ENCODE assay signal across 25 cellular contexts in the genomic region with DNA sequence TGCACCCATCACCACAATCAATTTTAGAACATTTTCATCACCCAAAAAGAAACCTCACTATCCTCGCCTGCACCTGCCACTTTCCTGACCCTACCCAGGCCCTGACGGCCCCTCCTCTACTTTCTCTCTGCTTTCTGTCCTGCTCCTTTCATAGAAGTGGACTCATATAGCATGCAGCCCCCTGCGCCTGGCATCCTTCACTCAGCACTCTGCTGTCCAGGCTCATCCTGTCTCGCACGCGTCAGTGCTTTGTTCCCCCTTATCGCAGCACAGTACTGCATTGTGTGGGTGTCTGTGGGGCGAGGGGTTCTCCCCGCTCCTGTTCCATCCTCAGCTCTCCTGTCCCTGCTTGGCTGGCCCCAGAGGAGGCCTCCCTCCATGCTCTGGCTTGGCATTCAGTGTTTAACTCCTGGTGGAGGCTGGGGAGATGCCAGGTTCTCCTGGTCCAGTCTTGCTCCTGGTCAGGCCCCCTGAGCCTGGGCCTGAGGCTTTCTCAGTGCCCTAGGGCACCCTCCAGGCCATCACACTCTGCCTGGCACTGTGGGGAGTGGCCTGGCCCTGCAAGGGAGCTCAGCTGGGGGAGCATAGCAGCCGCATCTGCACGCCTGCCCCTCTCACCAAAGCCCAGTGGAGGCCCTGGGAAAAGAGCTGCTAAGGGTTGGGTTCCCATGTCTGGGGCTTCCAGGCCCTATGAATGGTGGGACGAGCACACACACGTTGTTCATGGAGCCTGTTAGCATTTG. TPM values are rescaled to one million over a fixed set of nuclear protein-coding genes. Genes with fewer than 3 reads are reported as not detected.
DNase-seq lines count a peak whose midpoint lies in the region; ATAC-seq, FAIRE-seq and TF ChIP-seq lines count a peak whose summit lies in the region.
"Had no signal": no experiment of that assay in that cellular context is flagged by ENCODE, and none has a peak within 500 bp of the region (broad histone marks: within the 10 kb centered on the region; RNA-seq: fewer than 3 reads in every experiment).

No MANE protein-coding gene starts in this region.

- intact Hi-C loops in heart right ventricle (cut with DNase I) = no loop called here
- intact Hi-C loops in sigmoid colon (cut with DNase I) = no loop called here

- H4K91ac ChIP-seq in H1 (replicated peaks; ENCODE audit: insufficient read length, low read length) = no peak overlapping the region

- no peak for FAIRE-seq in H1 (lab: Jason Lieb, UNC)
- FAIRE-seq: GM12878, H54 had no signal

- TF ChIP-seq RAD21 in H1 (IDR thresholded peaks at IDR 0.05 in 1 of 2, conservative IDR thresholded peaks at IDR 0.05 in 1 of 2; ENCODE audit: low read depth in 2 of 2, low read length in 2 of 2) = no peak

- no peak overlapping the region for H3K4ac ChIP-seq in H1 (replicated peaks; ENCODE audit: insufficient read length, low read depth, low read length)

- H3K9me3 ChIP-seq in cardiac muscle cell (ENCODE audit: low read depth) (no peaks in the 10 kb centered on the region), heart right ventricle (peaks cover 0 to 5% (median 0%) of the 10 kb centered on the region in 11 donors), H1 (ENCODE audit: insufficient read depth in 2 of 2, low read depth in 1 of 2, low read length in 1 of 2) (0 out of 4 replicates have a peak, but pooled peaks cover 0 to 4% of the 10 kb centered on the region in 2 experiments), sigmoid colon (no peaks in the 10 kb centered on the region)
- H3K9me3 ChIP-seq: SJSA1 had no signal

- H2BK120ac ChIP-seq in H1 (replicated peaks; ENCODE audit: low read depth, low read length) = no peak overlapping the region

- no peaks in the 10 kb centered on the region for H3K79me1 ChIP-seq in H1 (ENCODE audit: low read depth, low read length)

- H3K4me3 ChIP-seq in cardiac muscle cell (no peak overlapping the region), heart right ventricle (no peak overlapping the region), H1 (ENCODE audit: extremely low read depth in 1 of 4, insufficient read depth in 2 of 4, low read depth in 3 of 4, low read length in 4 of 4) (no peak overlapping the region), sigmoid colon (no peak overlapping the region)
- H3K4me3 ChIP-seq: BLaER1, GM12878, SJSA1 had no signal

- no peak overlapping the region for H2AK5ac ChIP-seq in H1 (ENCODE audit: low read depth, low read length)

- H3K23me2 ChIP-seq in H1 (ENCODE audit: low read depth, low read length) = no peaks in the 10 kb centered on the region

- no peak for TF ChIP-seq POLR2A in H1 (IDR thresholded peaks at IDR 0.05; ENCODE audit: control extremely low read depth in 1 of 2, low read depth in 2 of 2, low read length in 2 of 2)
- TF ChIP-seq POLR2A in sigmoid colon (IDR thresholded peaks at IDR 0.05) = no peak

- 0 out of 2 replicates have a peak overlapping the region, but pooled peaks have one; percentile 31 for H2BK15ac ChIP-seq in H1 (ENCODE audit: low read length)

- CTCF ChIA-PET in H1 (lab: Charles Lee; ENCODE audit: partially characterized antibody) = interaction anchor here (1.4 kb wide), 1 partner anchor 18 kb away, joined by 12 read pairs; no protein-coding TSS in a partner anchor

- ATAC-seq in heart right ventricle (no peak), GM21423 (IDR thresholded peaks at IDR 0.05; ENCODE audit: unreplicated experiment) (no peak)
- ATAC-seq: GM12878 had no signal

- H2BK5ac ChIP-seq in H1 (ENCODE audit: low read depth, low read length) = no peak overlapping the region

- POLR2A ChIA-PET in H1 (lab: Charles Lee; ENCODE audit: partially characterized antibody) = interaction anchor here (0.6 to 1.0 kb wide), 4 partner anchors 26 to 123 kb away, joined by 3 read pairs; no protein-coding TSS in a partner anchor

- in situ Hi-C loops in G401 (cut with HindIII; ENCODE audit: low sequenced_read_pairs) = no loop called here

- TF ChIP-seq CTCF in cardiac muscle cell (IDR thresholded peaks at IDR 0.05; ENCODE audit: low read depth, low read length) (no peak), heart right ventricle (IDR thresholded peaks at IDR 0.05) (no peak), H1 (IDR thresholded peaks at IDR 0.05; ENCODE audit: control extremely low read depth in 1 of 3, insufficient read depth in 1 of 3, low read depth in 1 of 3, low read length in 3 of 3) (no peak), sigmoid colon (IDR thresholded peaks at IDR 0.05) (no peak)

- no peak overlapping the region for H2BK12ac ChIP-seq in H1 (ENCODE audit: low read depth, low read length)

- no peaks in the 10 kb centered on the region for H3K27me3 ChIP-seq in cardiac muscle cell
- peaks cover 0 to 8% (median 0%) of the 10 kb centered on the region in 7 donors for H3K27me3 ChIP-seq in heart right ventricle
- peaks cover 0 to 17% (median 7%) of the 10 kb centered on the region in 4 experiments; a peak in 5 of 7 replicates for H3K27me3 ChIP-seq in H1 (replicated peaks in 1 of 4; ENCODE audit: control insufficient read depth in 3 of 4, extremely low read depth in 1 of 4, insufficient read depth in 3 of 4, low read length in 3 of 4)
- no peaks in the 10 kb centered on the region for H3K27me3 ChIP-seq in sigmoid colon
- H3K27me3 ChIP-seq: BLaER1, SJSA1 had no signal

- H3K18ac ChIP-seq in H1 (ENCODE audit: extremely low read depth, low read length) = no peak overlapping the region

- no peak overlapping the region for H2BK20ac ChIP-seq in H1 (ENCODE audit: low read length)

- H3K56ac ChIP-seq in H1 (replicated peaks; ENCODE audit: insufficient read length, low read depth, low read length) = no peak overlapping the region

- H3K27ac ChIP-seq in cardiac muscle cell (peak overlapping the region; percentile 51), heart right ventricle (no peak overlapping the region), H1 (ENCODE audit: low read depth, low read length) (no peak overlapping the region), sigmoid colon (no peak overlapping the region)
- H3K27ac ChIP-seq: BLaER1, SJSA1 had no signal

- H3K79me2 ChIP-seq in H1 (ENCODE audit: control insufficient read depth in 1 of 2, insufficient read depth in 2 of 2, low read length in 2 of 2) = no peaks in the 10 kb centered on the region

- H3K4me2 ChIP-seq in H1 (ENCODE audit: insufficient read depth in 1 of 2, low read depth in 2 of 2, low read length in 2 of 2) = no peak overlapping the region
- H3K4me2 ChIP-seq: BLaER1 had no signal

- TF ChIP-seq EP300 in H1 (IDR thresholded peaks at IDR 0.05; ENCODE audit: borderline replicate concordance in 1 of 2, low read depth in 2 of 2, low read length in 2 of 2) (no peak), sigmoid colon (IDR thresholded peaks at IDR 0.05) (no peak)

- H3K9ac ChIP-seq in H1 (replicated peaks in 1 of 4; ENCODE audit: extremely low read depth in 1 of 4, low read depth in 3 of 4, low read length in 3 of 4) = no peak overlapping the region
- H3K9ac ChIP-seq: BLaER1 had no signal

- H3K4me1 ChIP-seq in cardiac muscle cell (ENCODE audit: low read depth) (peaks cover 27% of the 10 kb centered on the region), heart right ventricle (peaks cover 0 to 6% (median under 1%) of the 10 kb centered on the region in 9 donors), H1 (replicated peaks in 1 of 4; ENCODE audit: control insufficient read depth in 3 of 4, insufficient read depth in 4 of 4, low read length in 3 of 4) (peaks cover 0 to 6% (median 4%) of the 10 kb centered on the region in 4 experiments; a peak in 5 of 7 replicates), sigmoid colon (peaks cover 0 to 20% (median 16%) of the 10 kb centered on the region in 4 donors)

- DNase-seq in cardiac muscle cell (ENCODE audit: low read depth in 1 of 2, low spot score in 1 of 2) (peak in 1 of 2 donors; percentile 31), heart right ventricle (no peak), H1 (ENCODE audit: low read depth in 1 of 2, low spot score in 2 of 2) (no peak), sigmoid colon (peak; percentile 36), G401 (ENCODE audit: low spot score) (no peak), NCI-H748 (lab: John Stamatoyannopoulos, UW; ENCODE audit: unreplicated experiment) (no peak)
- DNase-seq: CD4-positive, CD25-positive, alpha-beta regulatory T cell; GDM1; Karpas-422; NCI-H1105; NCI-H1436 treated with DMSO at 0.1 percent for 48 hours; NCI-H1930; NCI-H2107; NCI-H524; NCI-H774; NK-92 treated with Interleukin-12 subunit alpha and Interleukin-12 subunit beta, amount 100 ng/mL, for 24 hours; Right ventricle myocardium superior; RPMI8226 had no signal

- H3K36me3 ChIP-seq in cardiac muscle cell (no peaks in the 10 kb centered on the region), heart right ventricle (no peaks in the 10 kb centered on the region), H1 (ENCODE audit: control insufficient read depth in 2 of 4, insufficient read depth in 4 of 4, low read length in 3 of 4) (no peaks in the 10 kb centered on the region), sigmoid colon (no peaks in the 10 kb centered on the region)
- H3K36me3 ChIP-seq: BLaER1, SJSA1 had no signal

- WGBS in heart right ventricle, 2 donors = 57 to 71% methylated on average over 13 of the region's 13 CpGs
- WGBS in H1 (ENCODE audit: extremely low coverage in 1 of 2, insufficient coverage in 1 of 2, insufficient read length in 1 of 2, insufficient replicate concordance in 2 of 2, low coverage in 1 of 2, low lambda C conversion rate in 2 of 2, missing lambda C conversion rate in 1 of 2), 2 experiments = 80% methylated on average over 13 of the region's 13 CpGs; no CpG with 5 or more reads in 1 of the 2 experiments
- WGBS in sigmoid colon, 2 donors = 88% methylated on average over 13 of the region's 13 CpGs

- H2AFZ ChIP-seq in H1 (ENCODE audit: low read length) = no peak overlapping the region

- peaks cover 0 to 3% of the 10 kb centered on the region in 2 experiments for H4K20me1 ChIP-seq in H1 (replicated peaks in 1 of 2; ENCODE audit: control insufficient read depth in 1 of 2, insufficient read depth in 2 of 2, low read length in 2 of 2)
- H4K20me1 ChIP-seq: BLaER1 had no signal

- no peak overlapping the region for H3K14ac ChIP-seq in H1 (ENCODE audit: insufficient read length)

- no peak overlapping the region for H4K5ac ChIP-seq in H1 (ENCODE audit: insufficient read length, low read depth, low read length)

- H4K8ac ChIP-seq in H1 (ENCODE audit: extremely low read depth, insufficient read depth, low read length) = no peak overlapping the region

- H3K23ac ChIP-seq in H1 (ENCODE audit: insufficient read length) = no peak overlapping the region

RNA-seq across cellular contexts. Expression of a gene that starts 6.6 kb away (rescaled TPM):
- total RNA-seq in cardiac muscle cell (212 and 450 TPM in 2 replicates), heart right ventricle (100 to 1,000 TPM in 4 of 10 donors, 10 to 100 TPM in 6; 62.8 to 216 (median 92.1) TPM), sigmoid colon (100 to 1,000 TPM; 298 to 445 (median 376) TPM)
- polyA plus RNA-seq in cardiac muscle cell (185 and 240 TPM in 2 replicates), heart right ventricle (100 to 1,000 TPM in 1 of 2 donors, 10 to 100 TPM in 1; 61.9 to 602 TPM), H1 (2011; rRNA removed) (223 and 288 TPM in 2 replicates), sigmoid colon (10 to 100 TPM; 19.2 to 58.0 (median 42.6) TPM)
- 126 and 128 TPM in 2 replicates for total RNA-seq in H1 (2021; fragmentation: NEBNext Ultra II Directional; extraction: Animal tissue kit (Norgen Biotek cat#: 25700))
- polyA plus RNA-seq in H1 (2011; cell fraction: cytosol; rRNA removed) = 206 TPM
- polyA plus RNA-seq in H1 (2011; cell fraction: nucleus; rRNA removed) = 196 TPM
- polyA plus RNA-seq in H1 (2012, experiment 1 of 2) = 96.3 to 131 TPM (median 121 TPM) in 4 replicates
- polyA plus RNA-seq in H1 (2012, experiment 2 of 2) = 81.1 TPM
- polyA plus RNA-seq in H1 (2013, experiment 1 of 2) = 88.3 TPM
- polyA plus RNA-seq in H1 (2013, experiment 2 of 2) = 92.6 TPM
- polyA minus RNA-seq in H1 (2011; rRNA and poly(A)+ RNA removed) = 69.6 and 75.5 TPM in 2 replicates
- polyA minus RNA-seq in H1 (2011; cell fraction: cytosol; rRNA and poly(A)+ RNA removed) = 91.3 TPM
- 58.7 TPM for polyA minus RNA-seq in H1 (2011; cell fraction: nucleus; rRNA and poly(A)+ RNA removed)
- 734 and 738 TPM in 2 replicates for total RNA-seq in G401 (2014; rRNA removed; shearing (Covaris generic))

RNA-seq across cellular contexts. Expression of a gene that starts 47.3 kb away (rescaled TPM):
- total RNA-seq in cardiac muscle cell (not detected in 2 replicates), heart right ventricle (1 to 10 TPM in 4 of 10 donors, under 1 TPM in 4, not detected in 2; 0.37 to 6.8 (median 1.4) TPM), sigmoid colon (10 to 100 TPM in 1 of 4 donors, not detected in 3; 17.8 TPM)
- polyA plus RNA-seq in cardiac muscle cell (not detected in 2 replicates), heart right ventricle (1 to 10 TPM in 1 of 2 donors, under 1 TPM in 1; 0.59 to 2.0 TPM), H1 (2011; rRNA removed) (0.06 TPM in 1 of 2 replicates, not detected in the other), sigmoid colon (1 to 10 TPM in 1 of 3 donors, not detected in 2; 4.2 TPM)
- total RNA-seq in H1 (2021; fragmentation: NEBNext Ultra II Directional; extraction: Animal tissue kit (Norgen Biotek cat#: 25700)) = not detected in 2 replicates
- polyA plus RNA-seq in H1 (2011; cell fraction: cytosol; rRNA removed) = not detected
- 0.09 TPM for polyA plus RNA-seq in H1 (2011; cell fraction: nucleus; rRNA removed)
- not detected in 4 replicates for polyA plus RNA-seq in H1 (2012, experiment 1 of 2)
- not detected for polyA plus RNA-seq in H1 (2012, experiment 2 of 2)
- 0.12 TPM for polyA plus RNA-seq in H1 (2013, experiment 1 of 2)
- 0.15 TPM for polyA plus RNA-seq in H1 (2013, experiment 2 of 2)
- polyA minus RNA-seq in H1 (2011; rRNA and poly(A)+ RNA removed) = not detected in 2 replicates
- not detected for polyA minus RNA-seq in H1 (2011; cell fraction: cytosol; rRNA and poly(A)+ RNA removed)
- not detected for polyA minus RNA-seq in H1 (2011; cell fraction: nucleus; rRNA and poly(A)+ RNA removed)
- total RNA-seq in G401 (2014; rRNA removed; shearing (Covaris generic)) = not detected in 2 replicates
- total RNA-seq: A172; CD4-positive, CD25-positive, alpha-beta regulatory T cell; GM12878; M059J; SJSA1 had no signal
- polyA plus RNA-seq: CD4-positive, CD25-positive, alpha-beta regulatory T cell; GM12878 had no signal
